23 cellular contexts compared by ENCODE assay signal in genomic region chr4:153094435-153094834, GRCh38.
A peak's percentile ranks its signal among the peaks of the same experiment; 100 is the strongest.
DNase-seq lines count a peak whose midpoint lies in the region; ATAC-seq and TF ChIP-seq lines count a peak whose summit lies in the region.
"Had no signal": no experiment of that assay in that cellular context is flagged by ENCODE, and none has a peak within 500 bp of the region (broad histone marks: within the 10 kb centered on the region; RNA-seq: fewer than 3 reads in every experiment).

No MANE protein-coding gene starts in this region.

- H3K27ac ChIP-seq in OCI-LY3 (ENCODE audit: low read length) (no peak overlapping the region), heart left ventricle (no peak overlapping the region)
- H3K27ac ChIP-seq: A549; BLaER1 treated with 17β-estradiol and CSF1 and Interleukin-3, amounts not matched to agents 10 nM and 100 nM had no signal

- H3K4me1 ChIP-seq in OCI-LY3 (ENCODE audit: low read length) (peaks cover 33% of the 10 kb centered on the region), heart left ventricle (no peaks in the 10 kb centered on the region)
- H3K4me1 ChIP-seq: A549, BE2C had no signal

- DNase-seq in COLO829 (ENCODE audit: low spot score) (peak; percentile 92), foreskin melanocyte (peak; percentile 60), sciatic nerve (ENCODE audit: low spot score) (no peak), NCI-H2171 (lab: John Stamatoyannopoulos, UW) (no peak), heart left ventricle (no peak)
- no peak for DNase-seq in stimulated activated naive CD4-positive, alpha-beta T cell treated with Interleukin-2 at 50 U/mL for 16 hours (lab: John Stamatoyannopoulos, UW)
- DNase-seq: 8988T; ACHN; AML-193; BE2C; Calu3; CD4-positive, alpha-beta T cell; CD8-positive, alpha-beta memory T cell; COR-L47; DMS53; DMS79 treated with DMSO at 0.1 percent for 48 hours; GF-D8; GOT3; HFFc6 had no signal

- TF ChIP-seq CTCF in OCI-LY3 (IDR thresholded peaks at IDR 0.05; ENCODE audit: low read depth, low read length) (no peak), heart left ventricle (IDR thresholded peaks at IDR 0.05) (no peak)

- no peak for TF ChIP-seq POLR2A in heart left ventricle (IDR thresholded peaks at IDR 0.05)

- no peaks in the 10 kb centered on the region for H3K79me2 ChIP-seq in OCI-LY3 (ENCODE audit: low read length)

- H3K9ac ChIP-seq in OCI-LY3 (ENCODE audit: low read length), result no peak overlapping the region
- H3K9ac ChIP-seq: BLaER1 treated with 17β-estradiol and CSF1 and Interleukin-3, amounts not matched to agents 10 nM and 100 nM had no signal

- H2AFZ ChIP-seq in OCI-LY3 (ENCODE audit: low read depth, low read length), result no peak overlapping the region

- intact Hi-C loops in sciatic nerve (cut with DNase I) (no loop called here), heart left ventricle (cut with DNase I) (no loop called here)

- ATAC-seq in sciatic nerve (peak; percentile 70), heart left ventricle (no peak)
- ATAC-seq: A549 had no signal

- peaks cover 17% of the 10 kb centered on the region for H3K27me3 ChIP-seq in OCI-LY3 (ENCODE audit: low read depth, low read length)
- no peaks in the 10 kb centered on the region for H3K27me3 ChIP-seq in heart left ventricle
- H3K27me3 ChIP-seq: BE2C; BLaER1 treated with 17β-estradiol and CSF1 and Interleukin-3, amounts not matched to agents 10 nM and 100 nM had no signal

- H4K20me1 ChIP-seq in OCI-LY3 (ENCODE audit: insufficient read depth, low read length), result 0 out of 2 replicates have a peak, but pooled peaks cover 3% of the 10 kb centered on the region
- H4K20me1 ChIP-seq: BLaER1 treated with 17β-estradiol and CSF1 and Interleukin-3, amounts not matched to agents 10 nM and 100 nM had no signal

- peak overlapping the region; percentile 27 for H3K4me2 ChIP-seq in OCI-LY3 (ENCODE audit: low read length)
- H3K4me2 ChIP-seq: A549; BLaER1 treated with 17β-estradiol and CSF1 and Interleukin-3, amounts not matched to agents 10 nM and 100 nM had no signal

- no peaks in the 10 kb centered on the region for H3K9me3 ChIP-seq in OCI-LY3 (ENCODE audit: insufficient read depth, low read length)
- no peaks in the 10 kb centered on the region for H3K9me3 ChIP-seq in heart left ventricle
- H3K9me3 ChIP-seq: A549; BE2C; BLaER1 treated with 17β-estradiol and CSF1 and Interleukin-3, amounts not matched to agents 10 nM and 100 nM; HAP-1 had no signal

- H3K36me3 ChIP-seq in OCI-LY3 (replicated peaks; ENCODE audit: low read depth, low read length) (no peaks in the 10 kb centered on the region), heart left ventricle (no peaks in the 10 kb centered on the region)
- H3K36me3 ChIP-seq: BE2C; BLaER1 treated with 17β-estradiol and CSF1 and Interleukin-3, amounts not matched to agents 10 nM and 100 nM; HAP-1 had no signal

- H3K4me3 ChIP-seq in OCI-LY3 (ENCODE audit: low read length), result no peak overlapping the region
- H3K4me3 ChIP-seq in heart left ventricle, result no peak overlapping the region
- H3K4me3 ChIP-seq: A549; BLaER1 treated with 17β-estradiol and CSF1 and Interleukin-3, amounts not matched to agents 10 nM and 100 nM; HAP-1 had no signal

- 86 to 91% (median 90%) methylated on average over 3 of the region's 3 CpGs for WGBS in heart left ventricle, 4 donors

Comparison
In these comparisons a context has a peak if more than half of its experiments do, and no peak if none do; other contexts are left out.
1. DNase-seq: peak in COLO829 (single experiment) and foreskin melanocyte (single experiment); none in sciatic nerve (single experiment), stimulated activated naive CD4-positive, alpha-beta T cell treated with Interleukin-2 at 50 U/mL for 16 hours (single experiment), NCI-H2171 (single experiment) and heart left ventricle (0 of 5).